Comparison of ENCODE assay signal across 36 cellular contexts in genomic region chr2:236041616-236042015, GRCh38.
"Had no signal": no experiment of that assay in that cellular context is flagged by ENCODE, and none has a peak within 500 bp of the region (broad histone marks: within the 10 kb centered on the region; RNA-seq: fewer than 3 reads in every experiment).

No MANE protein-coding gene starts in this region.

- H3K9me3 Mint-ChIP-seq: activated CD4-positive, alpha-beta memory T cell treated with anti-CD3 and anti-CD28 coated beads, Interleukin-2, amount 10 ng/mL, durations not matched to agents 7 days and 5 days; activated naive CD4-positive, alpha-beta T cell treated with anti-CD3 and anti-CD28 coated beads, Interleukin-2, amount 10 ng/mL, durations not matched to agents 7 days and 5 days; central memory CD8-positive, alpha-beta T cell had no signal

- H3K27ac ChIP-seq: brain microvascular endothelial cell, cardiac muscle cell, Peyer's patch, WERI-Rb-1 had no signal

- ATAC-seq: activated CD8-positive, alpha-beta memory T cell treated with anti-CD3 and anti-CD28 coated beads, Interleukin-2, amount 10 ng/mL, durations not matched to agents 7 days and 5 days; PC-3 had no signal

- H3K4me1 ChIP-seq: Peyer's patch had no signal

- H3K36me3 Mint-ChIP-seq: activated CD8-positive, alpha-beta memory T cell treated with anti-CD3 and anti-CD28 coated beads, Interleukin-2, amount 10 ng/mL, durations not matched to agents 7 days and 5 days; activated naive CD4-positive, alpha-beta T cell treated with anti-CD3 and anti-CD28 coated beads, Interleukin-2, amount 10 ng/mL, durations not matched to agents 7 days and 5 days; activated naive CD8-positive, alpha-beta T cell had no signal

- H3K4me3 Mint-ChIP-seq: activated CD4-positive, alpha-beta memory T cell treated with anti-CD3 and anti-CD28 coated beads, Interleukin-2, amount 10 ng/mL, durations not matched to agents 7 days and 5 days; activated CD8-positive, alpha-beta memory T cell treated with anti-CD3 and anti-CD28 coated beads, Interleukin-2, amount 10 ng/mL, durations not matched to agents 7 days and 5 days; activated naive CD4-positive, alpha-beta T cell treated with anti-CD3 and anti-CD28 coated beads, Interleukin-2, amount 10 ng/mL, durations not matched to agents 7 days and 5 days; activated naive CD8-positive, alpha-beta T cell; central memory CD8-positive, alpha-beta T cell had no signal

- DNase-seq: activated CD4-positive, alpha-beta memory T cell treated with anti-CD3 and anti-CD28 coated beads, Interleukin-2, amount 10 ng/mL, durations not matched to agents 7 days and 5 days; activated CD4-positive, alpha-beta T cell treated with anti-CD3 and anti-CD28 coated beads for 1 hour; activated CD4-positive, alpha-beta T cell treated with anti-CD3 and anti-CD28 coated beads for 48 hours; activated CD4-positive, CD25-positive, alpha-beta regulatory T cell; activated CD8-positive, alpha-beta memory T cell treated with anti-CD3 and anti-CD28 coated beads for 24 hours; activated CD8-positive, alpha-beta memory T cell treated with anti-CD3 and anti-CD28 coated beads, Interleukin-2, amount 10 ng/mL, durations not matched to agents 7 days and 5 days; activated CD8-positive, alpha-beta memory T cell treated with anti-CD3 and anti-CD28 coated beads, Interleukin-2, amount 50 U/mL, for 48 hours; activated effector memory CD4-positive, alpha-beta T cell treated with Interleukin-2 at 50 U/mL for 16 hours; activated naive CD4-positive, alpha-beta T cell treated with anti-CD3 and anti-CD28 coated beads, Interleukin-2, amount 10 ng/mL, durations not matched to agents 7 days and 5 days; activated T-cell treated with anti-CD3 and anti-CD28 coated beads, Interleukin-2, amount 50 U/mL, for 48 hours; amniotic stem cell; aorta; brain microvascular endothelial cell; NCI-H1092 treated with DMSO at 0.1 percent for 48 hours; NCI-H1417; NCI-H146; NCI-H187; NCI-H2029 treated with DMSO at 0.1 percent for 48 hours; NCI-H2107; NCI-H2171; NCI-H510A; NCI-H526; NCI-H748 treated with DMSO at 0.1 percent for 48 hours; NK-92 treated with Interleukin-12 subunit alpha and Interleukin-12 subunit beta, amount 100 ng/mL, for 24 hours; PC-3; Peyer's patch; Right ventricle myocardium superior; RPMI8226; SW 1271; T-helper 1 cell; T-helper 2 cell; T1000; WERI-Rb-1 had no signal

- H3K4me3 ChIP-seq: cardiac muscle cell, Peyer's patch had no signal

- H3K9me3 ChIP-seq: Peyer's patch had no signal

- H3K27ac Mint-ChIP-seq: activated CD4-positive, alpha-beta memory T cell treated with anti-CD3 and anti-CD28 coated beads, Interleukin-2, amount 10 ng/mL, durations not matched to agents 7 days and 5 days; activated CD8-positive, alpha-beta memory T cell treated with anti-CD3 and anti-CD28 coated beads, Interleukin-2, amount 10 ng/mL, durations not matched to agents 7 days and 5 days; activated naive CD4-positive, alpha-beta T cell treated with anti-CD3 and anti-CD28 coated beads, Interleukin-2, amount 10 ng/mL, durations not matched to agents 7 days and 5 days; activated naive CD8-positive, alpha-beta T cell had no signal

- H3K36me3 ChIP-seq: brain microvascular endothelial cell had no signal

- H3K4me1 Mint-ChIP-seq: activated CD4-positive, alpha-beta memory T cell treated with anti-CD3 and anti-CD28 coated beads, Interleukin-2, amount 10 ng/mL, durations not matched to agents 7 days and 5 days; activated CD8-positive, alpha-beta memory T cell treated with anti-CD3 and anti-CD28 coated beads, Interleukin-2, amount 10 ng/mL, durations not matched to agents 7 days and 5 days; activated naive CD4-positive, alpha-beta T cell treated with anti-CD3 and anti-CD28 coated beads, Interleukin-2, amount 10 ng/mL, durations not matched to agents 7 days and 5 days; central memory CD8-positive, alpha-beta T cell had no signal

- H3K27me3 ChIP-seq: brain microvascular endothelial cell, cardiac muscle cell, Peyer's patch had no signal

- H3K27me3 Mint-ChIP-seq: activated CD8-positive, alpha-beta memory T cell treated with anti-CD3 and anti-CD28 coated beads, Interleukin-2, amount 10 ng/mL, durations not matched to agents 7 days and 5 days; central memory CD8-positive, alpha-beta T cell had no signal
